Comparison of ENCODE assay signal across 26 cellular contexts in the genomic region with DNA sequence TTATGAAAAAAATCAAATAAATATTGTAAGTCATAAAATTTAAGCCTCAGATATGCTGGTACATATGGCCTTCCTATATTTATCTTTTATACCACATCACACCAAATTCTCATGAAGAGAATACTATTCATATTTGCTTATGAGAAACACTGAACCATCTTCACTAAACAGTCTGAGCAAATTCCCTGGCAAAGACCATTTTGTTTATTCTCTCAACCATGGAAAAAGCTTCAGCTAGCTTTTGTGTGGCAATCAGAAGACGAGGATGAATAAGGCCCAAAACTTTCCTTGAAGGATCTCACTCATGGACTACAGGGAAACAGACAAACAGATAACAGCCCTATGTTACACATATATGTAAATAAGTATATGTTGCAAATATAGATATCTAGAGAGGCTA.
"Had no signal": no experiment of that assay in that cellular context is flagged by ENCODE, and none has a peak within 500 bp of the region (broad histone marks: within the 10 kb centered on the region; RNA-seq: fewer than 3 reads in every experiment).

No MANE protein-coding gene starts in this region.

- H3K36me3 ChIP-seq: stomach, suprapubic skin, thoracic aorta, thyroid gland, tibial artery, tibial nerve, transverse colon, upper lobe of left lung, upper lobe of right lung, uterus, vagina had no signal

- ATAC-seq: stimulated activated effector memory CD8-positive, alpha-beta T cell treated with anti-CD3 and anti-CD28 coated beads, Interleukin-12 subunit alpha, Interleukin-12 subunit beta, amount 100 ng/mL, for 72 hours; stimulated activated memory B cell treated with anti-CD40 and anti-IgM and Interleukin-4, amounts not matched to agents 10 μg/mL and 1 μg/mL and 100 μg/mL, for 72 hours; stimulated activated naive B cell treated with anti-CD40 and anti-IgM and Interleukin-4, amounts not matched to agents 10 μg/mL and 1 μg/mL and 100 μg/mL, for 72 hours; stimulated activated naive CD8-positive, alpha-beta T cell treated with anti-CD3 and anti-CD28 coated beads, Interleukin-15, amount 100 ng/mL, for 72 hours; stimulated activated naive CD8-positive, alpha-beta T cell treated with anti-CD3 and anti-CD28 coated beads, Interleukin-15, Interleukin-2, amounts not matched to agents 100 U/mL and 50 U/mL, for 24 hours; upper lobe of right lung had no signal

- DNase-seq: stimulated activated CD4-positive, alpha-beta T cell treated with anti-CD3 and anti-CD28 coated beads, Interleukin-2, amount 100 ng/mL, for 48 hours; stimulated activated CD4-positive, alpha-beta T cell treated with anti-CD3 and anti-CD28 coated beads, Interleukin-4, amount 100 ng/mL, for 1 hour; stimulated activated CD4-positive, alpha-beta T cell treated with anti-CD3 and anti-CD28 coated beads, Interleukin-4, amount 100 ng/mL, for 24 hours; stimulated activated CD4-positive, alpha-beta T cell treated with anti-CD3 and anti-CD28 coated beads, Interleukin-4, amount 100 ng/mL, for 4 hours; stimulated activated CD8-positive, alpha-beta memory T cell treated with anti-CD3 and anti-CD28 coated beads, Interleukin-4, amount 100 ng/mL, for 48 hours; stimulated activated naive B cell treated with anti-CD40 and anti-IgM and Interleukin-4, amounts not matched to agents 10 μg/mL and 1 μg/mL and 100 μg/mL, for 72 hours; stimulated activated naive CD4-positive, alpha-beta T cell; stimulated activated naive CD4-positive, alpha-beta T cell treated with Interleukin-2 at 50 U/mL for 16 hours; stimulated activated naive CD8-positive, alpha-beta T cell treated with anti-CD3 and anti-CD28 coated beads, Interleukin-15, amount 100 ng/mL, for 72 hours; stimulated activated naive CD8-positive, alpha-beta T cell treated with anti-CD3 and anti-CD28 coated beads, Interleukin-15, Interleukin-2, amounts not matched to agents 100 U/mL and 50 U/mL, for 24 hours; stomach; substantia nigra; testis; thyroid gland; tibial artery; transverse colon; trophoblast cell; upper lobe of left lung; upper lobe of right lung; uterus had no signal

- H3K27ac ChIP-seq: stomach, suprapubic skin, testis, thoracic aorta, thyroid gland, tibial artery, tibial nerve, transverse colon, upper lobe of left lung, upper lobe of right lung, uterus, vagina had no signal

- H3K4me1 ChIP-seq: stomach, suprapubic skin, testis, thyroid gland, tibial nerve, transverse colon, upper lobe of left lung, upper lobe of right lung, uterus, vagina had no signal

- H3K27me3 ChIP-seq: stomach, suprapubic skin, testis, thyroid gland, tibial artery, tibial nerve, transverse colon, upper lobe of left lung, upper lobe of right lung, uterus, vagina had no signal

- H3K4me3 ChIP-seq: stomach, suprapubic skin, testis, thoracic aorta, thyroid gland, tibial artery, tibial nerve, transverse colon, upper lobe of left lung, upper lobe of right lung, uterus, vagina had no signal

- H3K9me3 ChIP-seq: stomach, testis, thoracic aorta, thyroid gland, tibial artery, tibial nerve, transverse colon, upper lobe of left lung, upper lobe of right lung, uterus, vagina had no signal
